25 cellular contexts compared by ENCODE assay signal in genomic region chr20:39424923-39425678, GRCh38.
"Had no signal": no experiment of that assay in that cellular context is flagged by ENCODE, and none has a peak within 500 bp of the region (broad histone marks: within the 10 kb centered on the region; RNA-seq: fewer than 3 reads in every experiment).

No MANE protein-coding gene starts in this region.

- H3K4me1 ChIP-seq: neural progenitor cell, parathyroid adenoma, psoas muscle, spleen, suprapubic skin, testis, tibial artery, transverse colon, upper lobe of right lung, uterus had no signal

- H3K27ac ChIP-seq: neural progenitor cell, ovary, parathyroid adenoma, psoas muscle, spleen, suprapubic skin, testis, tibial artery, transverse colon, upper lobe of right lung, uterus had no signal

- H3K4me3 ChIP-seq: neural progenitor cell, ovary, psoas muscle, skin epidermis, smooth muscle cell, spleen, suprapubic skin, testis, tibial artery, transverse colon, upper lobe of right lung, uterus had no signal

- H3K36me3 ChIP-seq: neural progenitor cell, ovary, spleen, suprapubic skin, tibial artery, transverse colon, upper lobe of right lung, uterus had no signal

- DNase-seq: naive thymus-derived CD8-positive, alpha-beta T cell; occipital lobe; ovary; posterior cingulate gyrus; psoas muscle; spleen; stimulated activated CD4-positive, alpha-beta T cell treated with anti-CD3 and anti-CD28 coated beads, Interleukin-12 subunit alpha, Interleukin-12 subunit beta, amount 100 ng/mL, for 4 hours; stimulated activated CD4-positive, alpha-beta T cell treated with anti-CD3 and anti-CD28 coated beads, Interleukin-1b, Interleukin-23, amount 100 ng/mL, for 48 hours; stimulated activated CD4-positive, alpha-beta T cell treated with anti-CD3 and anti-CD28 coated beads, Interleukin-4, amount 100 ng/mL, for 1 hour; stimulated activated CD4-positive, alpha-beta T cell treated with anti-CD3 and anti-CD28 coated beads, Interleukin-4, amount 100 ng/mL, for 4 hours; stimulated activated CD8-positive, alpha-beta memory T cell treated with anti-CD3 and anti-CD28 coated beads, Interleukin-4, amount 100 ng/mL, for 48 hours; stimulated activated naive CD4-positive, alpha-beta T cell; stimulated activated naive CD8-positive, alpha-beta T cell treated with anti-CD3 and anti-CD28 coated beads, Interleukin-15, amount 100 ng/mL, for 72 hours; stimulated activated naive CD8-positive, alpha-beta T cell treated with anti-CD3 and anti-CD28 coated beads, Interleukin-15, Interleukin-2, amounts not matched to agents 100 U/mL and 50 U/mL, for 24 hours; substantia nigra; testis; tibial artery; transverse colon; upper lobe of right lung; uterus had no signal

- H3K9me3 ChIP-seq: ovary, psoas muscle, suprapubic skin, testis, tibial artery, transverse colon, upper lobe of right lung, uterus had no signal
